ENCODE assay signal across 21 cellular contexts in genomic region chr5:67731886-67732285, GRCh38.
DNase-seq lines count a peak whose midpoint lies in the region; ATAC-seq and TF ChIP-seq lines count a peak whose summit lies in the region.
"Had no signal": no experiment of that assay in that cellular context is flagged by ENCODE, and none has a peak within 500 bp of the region (broad histone marks: within the 10 kb centered on the region; RNA-seq: fewer than 3 reads in every experiment).

No MANE protein-coding gene starts in this region.

- peak overlapping the region; percentile 46 for H3K27ac Mint-ChIP-seq in glutamatergic neuron (ENCODE audit: unreplicated experiment)
- H3K27ac Mint-ChIP-seq: CD4-positive, CD25-positive, alpha-beta regulatory T cell; HFFc6 had no signal

- DNase-seq in COLO829 (ENCODE audit: low spot score) (peak; percentile 6), SK-MEL-5 (ENCODE audit: low read depth, low spot score) (peak; percentile 82), glutamatergic neuron (no peak), PC-9 (no peak), NCI-H446 treated with DMSO at 0.1 percent for 48 hours (lab: John Stamatoyannopoulos, UW) (no peak)
- DNase-seq: BE2C; Caco-2; CD4-positive, CD25-positive, alpha-beta regulatory T cell; EL; H7; HFFc6; KG1; NCI-H1417 treated with DMSO at 0.1 percent for 48 hours; NCI-H2029 treated with DMSO at 0.1 percent for 48 hours; NCI-H524; PC-3; SIG-M5 had no signal

- no peaks in the 10 kb centered on the region; the same call in none of the 2 replicates for H3K9me2 ChIP-seq in PC-9 (ENCODE audit: insufficient read depth)

- H3K4me2 ChIP-seq in parathyroid adenoma (ENCODE audit: low read length) (no peak overlapping the region), PC-9 (no peak overlapping the region)

- no peaks in the 10 kb centered on the region for H3K36me3 ChIP-seq in parathyroid adenoma (ENCODE audit: control insufficient read depth, insufficient read depth, low read length)
- no peaks in the 10 kb centered on the region for H3K36me3 ChIP-seq in PC-9 (ENCODE audit: low read depth)
- H3K36me3 ChIP-seq: BE2C had no signal

- H3K27ac ChIP-seq in parathyroid adenoma (no peak overlapping the region), PC-9 (no peak overlapping the region)
- H3K27ac ChIP-seq: RWPE1 had no signal

- no peaks in the 10 kb centered on the region for H3F3A ChIP-seq in PC-9 (ENCODE audit: insufficient read depth, low read depth)

- no peaks in the 10 kb centered on the region for H3K79me2 ChIP-seq in parathyroid adenoma
- H3K79me2 ChIP-seq in PC-9 (ENCODE audit: low read depth): no peaks in the 10 kb centered on the region

- H3K4me1 Mint-ChIP-seq in glutamatergic neuron (ENCODE audit: low read depth, unreplicated experiment): peaks cover 14% of the 10 kb centered on the region
- H3K4me1 Mint-ChIP-seq: CD4-positive, CD25-positive, alpha-beta regulatory T cell had no signal

- no peak overlapping the region for H3K4me3 Mint-ChIP-seq in glutamatergic neuron (ENCODE audit: unreplicated experiment)
- H3K4me3 Mint-ChIP-seq: CD4-positive, CD25-positive, alpha-beta regulatory T cell; HFFc6 had no signal

- H3K9ac ChIP-seq in parathyroid adenoma: no peak overlapping the region

- peak overlapping the region; percentile 47 for H2AFZ ChIP-seq in parathyroid adenoma
- no peak overlapping the region for H2AFZ ChIP-seq in PC-9

- H4K20me1 ChIP-seq in PC-9 (ENCODE audit: insufficient read depth): no peaks in the 10 kb centered on the region

- BruUV-seq in PC-9 (replicated peaks; lab: Mats Ljungman, UMichigan): no TSS peak

- H3K36me3 Mint-ChIP-seq in glutamatergic neuron (ENCODE audit: unreplicated experiment): no peaks in the 10 kb centered on the region
- H3K36me3 Mint-ChIP-seq: CD4-positive, CD25-positive, alpha-beta regulatory T cell had no signal

- H3K4me3 ChIP-seq in parathyroid adenoma (ENCODE audit: low read depth, low read length): no peak overlapping the region
- H3K4me3 ChIP-seq in PC-9: no peak overlapping the region

- H3K27me3 ChIP-seq in parathyroid adenoma (ENCODE audit: control insufficient read depth, insufficient read depth, low read length) (no peaks in the 10 kb centered on the region), PC-9 (ENCODE audit: insufficient read depth, low read depth) (no peaks in the 10 kb centered on the region)
- H3K27me3 ChIP-seq: BE2C had no signal

- peaks cover 15% of the 10 kb centered on the region for H3K4me1 ChIP-seq in parathyroid adenoma
- H3K4me1 ChIP-seq in PC-9 (replicated peaks; ENCODE audit: insufficient read depth): no peaks in the 10 kb centered on the region
- H3K4me1 ChIP-seq: BE2C, Caco-2 had no signal

- POLR2A ChIA-PET in PC-9 (lab: Charles Lee; ENCODE audit: unreplicated experiment): no interaction called here

- ATAC-seq in HG03025 (IDR thresholded peaks at IDR 0.05; ENCODE audit: low FRiP score, unreplicated experiment) (no peak), GM21737 (IDR thresholded peaks at IDR 0.05; ENCODE audit: unreplicated experiment) (no peak)
- ATAC-seq: PC-3 had no signal

- H3K9me3 ChIP-seq in parathyroid adenoma (ENCODE audit: control insufficient read depth, low read length) (no peaks in the 10 kb centered on the region), PC-9 (ENCODE audit: insufficient read depth, low read depth) (no peaks in the 10 kb centered on the region)
- H3K9me3 ChIP-seq: BE2C had no signal

- TF ChIP-seq CTCF in glutamatergic neuron (IDR thresholded peaks at IDR 0.05; ENCODE audit: partially characterized antibody, unreplicated experiment) (no peak), parathyroid adenoma (IDR thresholded peaks at IDR 0.05) (no peak), PC-9 (conservative IDR thresholded peaks at IDR 0.05) (no peak)

- H3K27me3 Mint-ChIP-seq in glutamatergic neuron (ENCODE audit: unreplicated experiment): no peaks in the 10 kb centered on the region

- intact Hi-C loops in PC-9 (cut with micrococcal nuclease; ENCODE audit: unreplicated experiment): no loop called here

- CTCF ChIA-PET in PC-9 (lab: Charles Lee): no interaction called here

- peaks cover 2% of the 10 kb centered on the region for H3K9me3 Mint-ChIP-seq in glutamatergic neuron (ENCODE audit: unreplicated experiment)

- in situ Hi-C loops in SK-MEL-5 (cut with HindIII; ENCODE audit: low pct_unique_long_range_greater_than_20kb, low sequenced_read_pairs): no loop called here

Comparison
In these comparisons a context has a peak if more than half of its experiments do, and no peak if none do; other contexts are left out.
1. DNase-seq: peak in COLO829 (single experiment) and SK-MEL-5 (single experiment); none in glutamatergic neuron (single experiment), PC-9 (0 of 2) and NCI-H446 treated with DMSO at 0.1 percent for 48 hours (single experiment).